ENCODE assay signal across 8 cellular contexts in the genomic region with DNA sequence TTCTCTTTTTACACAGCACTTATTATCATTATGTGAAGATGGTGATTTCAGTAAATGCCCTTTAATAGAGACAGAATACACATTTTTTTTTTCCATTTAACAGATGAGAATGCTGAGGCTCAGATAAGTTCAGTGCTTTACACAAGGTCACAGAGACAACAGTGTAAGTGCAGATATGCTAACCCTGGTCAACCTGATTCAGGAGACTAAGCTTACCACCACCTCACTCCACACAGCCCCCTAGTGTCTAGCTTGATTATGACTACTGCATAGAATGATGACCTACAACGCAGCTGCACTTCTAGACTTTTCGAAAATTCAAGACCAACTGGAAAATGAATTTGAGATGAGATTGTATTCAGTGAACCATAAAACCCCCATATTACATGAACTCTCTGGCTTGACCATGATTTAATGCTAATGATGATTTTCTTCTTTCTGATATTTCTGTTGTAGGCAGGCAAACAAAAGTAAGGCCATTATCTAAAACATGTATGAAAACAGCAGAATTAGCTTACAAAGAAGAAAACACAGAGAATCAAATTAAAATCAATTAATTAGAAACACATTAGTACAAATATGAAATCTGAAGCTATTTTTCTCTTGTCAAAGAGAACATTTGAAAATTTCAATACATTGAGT.
DNase-seq lines count a peak whose midpoint lies in the region; ATAC-seq and TF ChIP-seq lines count a peak whose summit lies in the region.

No MANE protein-coding gene starts in this region.

- peak; percentile 39 to 76 (median 65); a peak in 5 of 6 replicates for TF ChIP-seq CTCF in HCT116 (IDR thresholded peaks at IDR 0.05 in 2 of 3, conservative IDR thresholded peaks at IDR 0.05 in 1 of 3; ENCODE audit: borderline replicate concordance in 1 of 3, insufficient read depth in 1 of 3, low read depth in 2 of 3, low read length in 2 of 3)
- peak; percentile 58 to 86 (median 62) for TF ChIP-seq CTCF in right lobe of liver (IDR thresholded peaks at IDR 0.05)

- WGBS in right lobe of liver (ENCODE audit: insufficient coverage, low coverage, low lambda C conversion rate, missing lambda C conversion rate): 43% methylated on average over 2 of the region's 2 CpGs

- CTCF ChIA-PET in HCT116 (lab: Charles Lee): interaction anchor here (0.7 to 1.8 kb wide), 9 partner anchors 14 to 270 kb away, joined by 3 to 22 read pairs (median 3); a partner anchor contains a TSS

- TF ChIP-seq RAD21 in HCT116 (IDR thresholded peaks at IDR 0.05; ENCODE audit: low read depth): peak; percentile 66

- RAD21 ChIA-PET in HCT116 (lab: Charles Lee; ENCODE audit: low non-redundant PET in 1 of 2, low total read pairs in 2 of 2, uncharacterized antibody in 2 of 2, unreplicated experiment in 2 of 2): no interaction called here

- BruUV-seq in HCT116 (replicated peaks; lab: Mats Ljungman, UMichigan): no TSS peak

- H3K27me3 ChIP-seq in HCT116 (ENCODE audit: insufficient read depth, low read length): no peaks in the 10 kb centered on the region
- no peaks in the 10 kb centered on the region for H3K27me3 ChIP-seq in right lobe of liver
- H3K27me3 ChIP-seq in effector memory CD4-positive, alpha-beta T cell (replicated peaks; ENCODE audit: control insufficient read depth, insufficient read depth, low read length, poor library complexity, severe bottlenecking): no peaks in the 10 kb centered on the region

- no peak for TF ChIP-seq POLR2A in HCT116 (IDR thresholded peaks at IDR 0.05; ENCODE audit: borderline replicate concordance, extremely low read depth, insufficient read depth, insufficient read length)
- TF ChIP-seq POLR2A in right lobe of liver (IDR thresholded peaks at IDR 0.05): no peak

- intact Hi-C loops in HCT116 (cut with micrococcal nuclease) (loop anchor here (5.0 to 10.0 kb wide), 2 partner anchors 212 to 850 kb away; a partner anchor contains a TSS), right lobe of liver (cut with DNase I) (no loop called here)

- H3K36me3 ChIP-seq in HCT116 (ENCODE audit: control insufficient read depth in 1 of 2, insufficient read depth in 2 of 2, low read length in 2 of 2) (no peaks in the 10 kb centered on the region), right lobe of liver (no peaks in the 10 kb centered on the region)
- no peaks in the 10 kb centered on the region for H3K36me3 ChIP-seq in effector memory CD4-positive, alpha-beta T cell (ENCODE audit: control insufficient read depth, insufficient read depth, low read length)

- H3K9ac ChIP-seq in HCT116 (ENCODE audit: low read length): no peak overlapping the region

- H3K4me1 ChIP-seq in HCT116 (ENCODE audit: control insufficient read depth in 1 of 2, insufficient read depth in 2 of 2, low read length in 2 of 2): no peaks in the 10 kb centered on the region
- H3K4me1 ChIP-seq in right lobe of liver: no peaks in the 10 kb centered on the region
- no peaks in the 10 kb centered on the region for H3K4me1 ChIP-seq in effector memory CD4-positive, alpha-beta T cell (ENCODE audit: control insufficient read depth, insufficient read depth, low read length, poor library complexity, severe bottlenecking)

- POLR2A ChIA-PET in HCT116 (lab: Charles Lee): no interaction called here

- no peak overlapping the region for H3K4me2 ChIP-seq in HCT116 (ENCODE audit: low read length)

- H3K9me3 ChIP-seq in HCT116 (ENCODE audit: control insufficient read depth in 1 of 2, insufficient read depth in 1 of 2, low read depth in 1 of 2, low read length in 2 of 2): no peaks in the 10 kb centered on the region
- no peaks in the 10 kb centered on the region for H3K9me3 ChIP-seq in right lobe of liver
- no peaks in the 10 kb centered on the region for H3K9me3 ChIP-seq in effector memory CD4-positive, alpha-beta T cell (ENCODE audit: control insufficient read depth, low read length)

- no peak overlapping the region for H3K27ac Mint-ChIP-seq in natural killer cell treated with Interleukin-12 subunit alpha and Interleukin-12 subunit beta and Interleukin-15 and Interleukin-18, amount 100 ng/mL, for 72 hours

- no peaks in the 10 kb centered on the region for H3K9me2 ChIP-seq in HCT116 (ENCODE audit: insufficient read depth)

- no peaks in the 10 kb centered on the region for H3K4me1 Mint-ChIP-seq in natural killer cell treated with Interleukin-12 subunit alpha and Interleukin-12 subunit beta and Interleukin-15 and Interleukin-18, amount 100 ng/mL, for 72 hours (ENCODE audit: low read depth in 2 of 2)

- no peak overlapping the region for H3K4me3 ChIP-seq in HCT116 (replicated peaks in 1 of 2; ENCODE audit: low read depth in 1 of 2, low read length in 2 of 2)
- H3K4me3 ChIP-seq in right lobe of liver: no peak overlapping the region
- H3K4me3 ChIP-seq in effector memory CD4-positive, alpha-beta T cell (ENCODE audit: insufficient read depth, low read depth, low read length, poor library complexity, severe bottlenecking): no peak overlapping the region

- ATAC-seq in HCT116 (peak; percentile 96), right lobe of liver (peak; percentile 90 to 97 (median 95)), GM18511 (IDR thresholded peaks at IDR 0.05; ENCODE audit: unreplicated experiment) (no peak)
- no peak for ATAC-seq in natural killer cell treated with Interleukin-12 subunit alpha and Interleukin-12 subunit beta and Interleukin-15 and Interleukin-18, amount 100 ng/mL, for 72 hours

- no peaks in the 10 kb centered on the region for H4K20me1 ChIP-seq in HCT116 (ENCODE audit: insufficient read depth)

- DNase-seq in Daoy (ENCODE audit: low read depth): peak; percentile 55
- DNase-seq in HCT116 (ENCODE audit: low read depth, low spot score): peak; percentile 48
- DNase-seq in SW 1271 (lab: John Stamatoyannopoulos, UW): peak; percentile 10 to 30
- peak in 1 of 3 donors; percentile 46 for DNase-seq in right lobe of liver
- DNase-seq in NCI-H1436 treated with DMSO at 0.1 percent for 48 hours (lab: John Stamatoyannopoulos, UW): no peak
- DNase-seq in natural killer cell treated with Interleukin-12 subunit alpha and Interleukin-12 subunit beta and Interleukin-15 and Interleukin-18, amount 100 ng/mL, for 72 hours (ENCODE audit: low spot score): no peak
- no peak for DNase-seq in effector memory CD4-positive, alpha-beta T cell

- peak overlapping the region; percentile 60 for H2AFZ ChIP-seq in HCT116 (ENCODE audit: low read depth, low read length, poor library complexity, severe bottlenecking)

- no peaks in the 10 kb centered on the region for H3K36me3 Mint-ChIP-seq in natural killer cell treated with Interleukin-12 subunit alpha and Interleukin-12 subunit beta and Interleukin-15 and Interleukin-18, amount 100 ng/mL, for 72 hours

- H3K9me3 Mint-ChIP-seq in natural killer cell treated with Interleukin-12 subunit alpha and Interleukin-12 subunit beta and Interleukin-15 and Interleukin-18, amount 100 ng/mL, for 72 hours: peaks cover 3% of the 10 kb centered on the region

- no peaks in the 10 kb centered on the region for H3K79me2 ChIP-seq in HCT116 (ENCODE audit: insufficient read depth, low read length)

- peaks cover 3 to 7% of the 10 kb centered on the region in 2 donors for H3K27me3 Mint-ChIP-seq in natural killer cell treated with Interleukin-12 subunit alpha and Interleukin-12 subunit beta and Interleukin-15 and Interleukin-18, amount 100 ng/mL, for 72 hours

- H3K4me3 Mint-ChIP-seq in natural killer cell treated with Interleukin-12 subunit alpha and Interleukin-12 subunit beta and Interleukin-15 and Interleukin-18, amount 100 ng/mL, for 72 hours: no peak overlapping the region

- H3K27ac ChIP-seq in HCT116 (ENCODE audit: low read depth, low read length): no peak overlapping the region
- H3K27ac ChIP-seq in right lobe of liver: no peak overlapping the region
- H3K27ac ChIP-seq in effector memory CD4-positive, alpha-beta T cell (ENCODE audit: insufficient read depth, low read length, poor library complexity, severe bottlenecking): no peak overlapping the region

TF ChIP-seq in HCT116, 20 proteins besides CTCF, POLR2A, EP300 and RAD21 (continues in another document):
- TF ChIP-seq, protein P1, sequence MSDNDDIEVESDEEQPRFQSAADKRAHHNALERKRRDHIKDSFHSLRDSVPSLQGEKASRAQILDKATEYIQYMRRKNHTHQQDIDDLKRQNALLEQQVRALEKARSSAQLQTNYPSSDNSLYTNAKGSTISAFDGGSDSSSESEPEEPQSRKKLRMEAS (IDR thresholded peaks at IDR 0.05): no peak
- TF ChIP-seq YY1 (IDR thresholded peaks at IDR 0.05; ENCODE audit: extremely low read depth, insufficient replicate concordance, low read depth, low read length): no peak
- TF ChIP-seq, protein P2, sequence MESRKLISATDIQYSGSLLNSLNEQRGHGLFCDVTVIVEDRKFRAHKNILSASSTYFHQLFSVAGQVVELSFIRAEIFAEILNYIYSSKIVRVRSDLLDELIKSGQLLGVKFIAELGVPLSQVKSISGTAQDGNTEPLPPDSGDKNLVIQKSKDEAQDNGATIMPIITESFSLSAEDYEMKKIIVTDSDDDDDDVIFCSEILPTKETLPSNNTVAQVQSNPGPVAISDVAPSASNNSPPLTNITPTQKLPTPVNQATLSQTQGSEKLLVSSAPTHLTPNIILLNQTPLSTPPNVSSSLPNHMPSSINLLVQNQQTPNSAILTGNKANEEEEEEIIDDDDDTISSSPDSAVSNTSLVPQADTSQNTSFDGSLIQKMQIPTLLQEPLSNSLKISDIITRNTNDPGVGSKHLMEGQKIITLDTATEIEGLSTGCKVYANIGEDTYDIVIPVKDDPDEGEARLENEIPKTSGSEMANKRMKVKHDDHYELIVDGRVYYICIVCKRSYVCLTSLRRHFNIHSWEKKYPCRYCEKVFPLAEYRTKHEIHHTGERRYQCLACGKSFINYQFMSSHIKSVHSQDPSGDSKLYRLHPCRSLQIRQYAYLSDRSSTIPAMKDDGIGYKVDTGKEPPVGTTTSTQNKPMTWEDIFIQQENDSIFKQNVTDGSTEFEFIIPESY (IDR thresholded peaks at IDR 0.05; ENCODE audit: extremely low read depth, insufficient replicate concordance, low read length): no peak
- no peak for TF ChIP-seq JUND (IDR thresholded peaks at IDR 0.05)
- TF ChIP-seq ELF1 (IDR thresholded peaks at IDR 0.05; ENCODE audit: borderline replicate concordance, low read depth): no peak
- TF ChIP-seq CBX3 (IDR thresholded peaks at IDR 0.05; ENCODE audit: low read depth): no peak
- TF ChIP-seq CEBPB (IDR thresholded peaks at IDR 0.05; ENCODE audit: low read depth): no peak
- TF ChIP-seq, protein P3, sequence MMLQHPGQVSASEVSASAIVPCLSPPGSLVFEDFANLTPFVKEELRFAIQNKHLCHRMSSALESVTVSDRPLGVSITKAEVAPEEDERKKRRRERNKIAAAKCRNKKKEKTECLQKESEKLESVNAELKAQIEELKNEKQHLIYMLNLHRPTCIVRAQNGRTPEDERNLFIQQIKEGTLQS (IDR thresholded peaks at IDR 0.05): no peak
- no peak for TF ChIP-seq SIN3A (IDR thresholded peaks at IDR 0.05; ENCODE audit: low read depth)
- no peak for TF ChIP-seq ZFX (IDR thresholded peaks at IDR 0.05)
- no peak for TF ChIP-seq EGR1 (IDR thresholded peaks at IDR 0.05; ENCODE audit: low read depth)
- TF ChIP-seq EZH2 (IDR thresholded peaks at IDR 0.05): no peak
- no peak for TF ChIP-seq EZH2phosphoT487 (IDR thresholded peaks at IDR 0.05; ENCODE audit: borderline replicate concordance)
- TF ChIP-seq SRF (IDR thresholded peaks at IDR 0.05; ENCODE audit: low read depth): no peak
- TF ChIP-seq SP1 (IDR thresholded peaks at IDR 0.05; ENCODE audit: low read depth): no peak

Comparison
In these comparisons a context has a peak if more than half of its experiments do, and no peak if none do; other contexts are left out.
1. DNase-seq: peak in Daoy (single experiment), HCT116 (single experiment) and SW 1271 (2 of 2); none in NCI-H1436 treated with DMSO at 0.1 percent for 48 hours (single experiment), natural killer cell treated with Interleukin-12 subunit alpha and Interleukin-12 subunit beta and Interleukin-15 and Interleukin-18, amount 100 ng/mL, for 72 hours (single experiment) and effector memory CD4-positive, alpha-beta T cell (0 of 3).
2. ATAC-seq: peak in HCT116 (single experiment) and right lobe of liver (4 of 4); none in natural killer cell treated with Interleukin-12 subunit alpha and Interleukin-12 subunit beta and Interleukin-15 and Interleukin-18, amount 100 ng/mL, for 72 hours (0 of 2) and GM18511 (single experiment).